ENCODE assay signal across 11 cellular contexts in the genomic region with DNA sequence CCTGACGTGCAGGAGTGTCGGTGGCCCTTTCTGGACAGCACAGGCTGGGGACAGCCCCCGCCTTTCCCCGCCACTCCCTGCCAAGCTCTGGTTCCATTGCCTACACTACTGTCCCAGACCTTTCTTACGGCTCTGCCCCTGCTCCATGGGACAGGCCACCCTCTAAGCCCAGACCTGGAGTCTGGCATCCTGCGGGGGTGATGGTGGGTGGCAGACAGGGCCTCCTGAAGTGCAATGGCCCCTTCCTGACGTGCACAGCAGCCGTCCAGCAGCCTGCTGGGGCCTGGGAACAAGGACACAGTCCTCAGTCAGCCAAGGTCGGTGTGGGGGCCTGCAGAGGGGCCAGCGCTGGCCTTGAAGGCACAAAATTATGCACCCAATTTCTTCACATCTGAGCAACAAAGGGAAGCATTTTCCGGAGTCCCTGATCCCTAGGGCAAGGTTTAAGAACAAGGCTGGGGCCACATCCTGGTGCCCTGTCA.
DNase-seq lines count a peak whose midpoint lies in the region; ATAC-seq and TF ChIP-seq lines count a peak whose summit lies in the region.
"Had no signal": no experiment of that assay in that cellular context is flagged by ENCODE, and none has a peak within 500 bp of the region (broad histone marks: within the 10 kb centered on the region; RNA-seq: fewer than 3 reads in every experiment).

No MANE protein-coding gene starts in this region.

- intact Hi-C loops in left ventricle myocardium inferior (cut with micrococcal nuclease) (no loop called here), Right ventricle myocardium inferior (cut with DNase I) (no loop called here)

- H3K4me2 ChIP-seq in osteoblast (ENCODE audit: insufficient read depth, low read length) = no peak overlapping the region
- H3K4me2 ChIP-seq: GM23338 had no signal

- H3K4me3 ChIP-seq in left ventricle myocardium inferior (peak overlapping the region; percentile 34), duodenal mucosa (ENCODE audit: low read depth in 1 of 2, low read length in 2 of 2) (no peak overlapping the region), osteoblast (ENCODE audit: insufficient read depth, low read length) (no peak overlapping the region), urinary bladder (ENCODE audit: low read depth, low read length) (no peak overlapping the region)
- H3K4me3 ChIP-seq: GM23338 had no signal

- no peak overlapping the region for H2AFZ ChIP-seq in osteoblast (ENCODE audit: low read length)
- H2AFZ ChIP-seq: GM23338 had no signal

- no peaks in the 10 kb centered on the region for H3K9me3 ChIP-seq in left ventricle myocardium inferior (replicated peaks)
- H3K9me3 ChIP-seq in duodenal mucosa (ENCODE audit: control insufficient read depth in 1 of 2, low read length in 2 of 2) = no peaks in the 10 kb centered on the region
- no peaks in the 10 kb centered on the region for H3K9me3 ChIP-seq in osteoblast (ENCODE audit: low read depth, low read length)

- DNase-seq in left ventricle myocardium inferior = no peak
- no peak for DNase-seq in Right ventricle myocardium inferior (ENCODE audit: missing footprints)
- peak; percentile 48 for DNase-seq in osteoblast (ENCODE audit: insufficient read length, low spot score, missing footprints)
- no peak for DNase-seq in H4 (ENCODE audit: low spot score)
- DNase-seq in A172 (ENCODE audit: low spot score) = no peak
- DNase-seq: activated CD4-positive, alpha-beta T cell treated with anti-CD3 and anti-CD28 coated beads, Interleukin-2, amount 50 U/mL, for 1 hour; CD4-positive, CD25-positive, alpha-beta regulatory T cell had no signal

- WGBS in urinary bladder = 70% methylated on average over 11 of the region's 11 CpGs

- ATAC-seq in Right ventricle myocardium inferior (no peak), HG03025 (IDR thresholded peaks at IDR 0.05; ENCODE audit: low FRiP score, unreplicated experiment) (no peak)

- no peaks in the 10 kb centered on the region for H4K20me1 ChIP-seq in osteoblast (ENCODE audit: insufficient read depth, low read length)

- no peak for TF ChIP-seq CTCF in left ventricle myocardium inferior (IDR thresholded peaks at IDR 0.05; ENCODE audit: borderline replicate concordance)
- no peak for TF ChIP-seq CTCF in osteoblast (IDR thresholded peaks at IDR 0.05; ENCODE audit: extremely low read depth, low read depth, low read length)

- H3K27ac ChIP-seq in left ventricle myocardium inferior (replicated peaks) = peak overlapping the region; percentile 96
- peak overlapping the region; percentile 63 for H3K27ac ChIP-seq in duodenal mucosa (ENCODE audit: low read depth, low read length)
- H3K27ac ChIP-seq in osteoblast (ENCODE audit: low read depth, low read length) = no peak overlapping the region
- H3K27ac ChIP-seq in urinary bladder (ENCODE audit: low read depth) = peak overlapping the region; percentile 56

- H3K79me2 ChIP-seq in osteoblast (ENCODE audit: insufficient read depth, low read length) = no peaks in the 10 kb centered on the region

- H3K4me1 ChIP-seq in left ventricle myocardium inferior (peaks cover 53% of the 10 kb centered on the region), duodenal mucosa (ENCODE audit: control insufficient read depth in 1 of 2, insufficient read depth in 2 of 2, low read length in 2 of 2) (peaks cover 20 to 27% of the 10 kb centered on the region in 2 donors), osteoblast (ENCODE audit: insufficient read depth, low read length) (peaks cover 6% of the 10 kb centered on the region), urinary bladder (ENCODE audit: insufficient read depth) (no peaks in the 10 kb centered on the region)

- H3K36me3 ChIP-seq in left ventricle myocardium inferior (no peaks in the 10 kb centered on the region), duodenal mucosa (ENCODE audit: control insufficient read depth in 1 of 2, insufficient read depth in 2 of 2, low read length in 2 of 2) (no peaks in the 10 kb centered on the region), osteoblast (ENCODE audit: insufficient read depth, low read length) (no peaks in the 10 kb centered on the region), urinary bladder (ENCODE audit: insufficient read depth) (no peaks in the 10 kb centered on the region)

- no peaks in the 10 kb centered on the region for H3K27me3 ChIP-seq in left ventricle myocardium inferior (ENCODE audit: low read depth)
- H3K27me3 ChIP-seq in duodenal mucosa (ENCODE audit: control insufficient read depth in 1 of 2, insufficient read depth in 2 of 2, low read length in 2 of 2) = no peaks in the 10 kb centered on the region
- H3K27me3 ChIP-seq in osteoblast (ENCODE audit: insufficient read depth, low read length) = peaks cover 21% of the 10 kb centered on the region

- H3K9ac ChIP-seq in duodenal mucosa (ENCODE audit: low read depth in 1 of 2, low read length in 2 of 2) = peak overlapping the region in 1 of 2 donors; percentile 72
